15 cellular contexts compared by ENCODE assay signal in genomic region chr4:185896832-185897475, GRCh38.
DNase-seq lines count a peak whose midpoint lies in the region; ATAC-seq and TF ChIP-seq lines count a peak whose summit lies in the region.
"Had no signal": no experiment of that assay in that cellular context is flagged by ENCODE, and none has a peak within 500 bp of the region (broad histone marks: within the 10 kb centered on the region; RNA-seq: fewer than 3 reads in every experiment).

No MANE protein-coding gene starts in this region.

- H3K4me2 ChIP-seq in hepatocyte: no peak overlapping the region

- no peak overlapping the region for H3K27ac Mint-ChIP-seq in effector memory CD8-positive, alpha-beta T cell
- H3K27ac Mint-ChIP-seq: activated naive CD4-positive, alpha-beta T cell treated with anti-CD3 and anti-CD28 coated beads, Interleukin-2, amount 50 U/mL, for 24 hours; WTC11 had no signal

- no peaks in the 10 kb centered on the region for H3K4me1 ChIP-seq in hepatocyte (ENCODE audit: insufficient read depth)
- no peaks in the 10 kb centered on the region for H3K4me1 ChIP-seq in aorta (ENCODE audit: control insufficient read depth in 1 of 2, insufficient read depth in 2 of 2, low read length in 2 of 2)
- no peaks in the 10 kb centered on the region for H3K4me1 ChIP-seq in left ventricle myocardium inferior
- H3K4me1 ChIP-seq: psoas muscle, thyroid gland had no signal

- H3K4me1 Mint-ChIP-seq in effector memory CD8-positive, alpha-beta T cell (ENCODE audit: low read depth in 2 of 2): no peaks in the 10 kb centered on the region
- H3K4me1 Mint-ChIP-seq: activated naive CD4-positive, alpha-beta T cell treated with anti-CD3 and anti-CD28 coated beads, Interleukin-2, amount 50 U/mL, for 24 hours had no signal

- no peaks in the 10 kb centered on the region for H3K79me2 ChIP-seq in hepatocyte

- H3K27ac ChIP-seq in hepatocyte: peak overlapping the region; percentile 37
- no peak overlapping the region for H3K27ac ChIP-seq in aorta (ENCODE audit: low read depth in 1 of 2, low read length in 2 of 2)
- H3K27ac ChIP-seq in left ventricle myocardium inferior (replicated peaks): no peak overlapping the region
- H3K27ac ChIP-seq: psoas muscle, thyroid gland had no signal

- H3K9me3 Mint-ChIP-seq in effector memory CD8-positive, alpha-beta T cell: no peaks in the 10 kb centered on the region
- H3K9me3 Mint-ChIP-seq: activated naive CD4-positive, alpha-beta T cell treated with anti-CD3 and anti-CD28 coated beads, Interleukin-2, amount 50 U/mL, for 24 hours had no signal

- intact Hi-C loops in aorta (cut with DNase I) (no loop called here), left ventricle myocardium inferior (cut with micrococcal nuclease) (no loop called here)

- no peak overlapping the region for H2AFZ ChIP-seq in hepatocyte

- H3K9me3 ChIP-seq in hepatocyte (ENCODE audit: low read depth) (no peaks in the 10 kb centered on the region), aorta (ENCODE audit: control insufficient read depth, low read length) (no peaks in the 10 kb centered on the region), left ventricle myocardium inferior (replicated peaks) (no peaks in the 10 kb centered on the region)
- H3K9me3 ChIP-seq: psoas muscle, thyroid gland had no signal

- DNase-seq in ELF-1 (ENCODE audit: low read depth, low spot score): peak; percentile 37
- DNase-seq in hepatocyte (ENCODE audit: low spot score): no peak
- no peak for DNase-seq in effector memory CD8-positive, alpha-beta T cell
- DNase-seq in aorta: no peak
- DNase-seq in left ventricle myocardium inferior: no peak
- no peak for DNase-seq in stimulated activated CD4-positive, alpha-beta T cell treated with anti-CD3 and anti-CD28 coated beads, Interleukin-4, amount 100 ng/mL, for 4 hours
- DNase-seq: NCI-H2171; psoas muscle; stimulated activated CD4-positive, alpha-beta T cell treated with anti-CD3 and anti-CD28 coated beads, Interleukin-15, amount 100 ng/mL, for 24 hours; thyroid gland had no signal

- no peaks in the 10 kb centered on the region for H3K9me2 ChIP-seq in hepatocyte (replicated peaks; ENCODE audit: insufficient read depth)

- no peaks in the 10 kb centered on the region for H4K20me1 ChIP-seq in hepatocyte (ENCODE audit: insufficient read depth, poor library complexity, severe bottlenecking)

- H3K36me3 Mint-ChIP-seq in effector memory CD8-positive, alpha-beta T cell (ENCODE audit: insufficient read depth): no peaks in the 10 kb centered on the region
- H3K36me3 Mint-ChIP-seq: activated naive CD4-positive, alpha-beta T cell treated with anti-CD3 and anti-CD28 coated beads, Interleukin-2, amount 50 U/mL, for 24 hours had no signal

- no peaks in the 10 kb centered on the region for H3K27me3 ChIP-seq in hepatocyte
- no peaks in the 10 kb centered on the region for H3K27me3 ChIP-seq in aorta (ENCODE audit: control insufficient read depth in 1 of 2, insufficient read depth in 2 of 2, low read length in 1 of 2)
- H3K27me3 ChIP-seq in left ventricle myocardium inferior (ENCODE audit: low read depth): no peaks in the 10 kb centered on the region
- H3K27me3 ChIP-seq: thyroid gland had no signal

- ATAC-seq in GM21619 (IDR thresholded peaks at IDR 0.05; ENCODE audit: unreplicated experiment) (peak; percentile 80), HG03442 (IDR thresholded peaks at IDR 0.05; ENCODE audit: unreplicated experiment) (peak; percentile 57), aorta (ENCODE audit: low FRiP score) (no peak)
- ATAC-seq in effector memory CD8-positive, alpha-beta T cell (replicated peaks): no peak
- ATAC-seq: HCT116, psoas muscle, WTC11 had no signal

- 81% methylated on average over 10 of the region's 10 CpGs for WGBS in hepatocyte (ENCODE audit: low lambda C conversion rate, missing lambda C conversion rate)
- WGBS in aorta, 2 donors: 93 to 95% methylated on average over 10 of the region's 10 CpGs

- H3K4me3 ChIP-seq in hepatocyte (no peak overlapping the region), aorta (ENCODE audit: low read length in 2 of 2) (no peak overlapping the region), left ventricle myocardium inferior (no peak overlapping the region)
- H3K4me3 ChIP-seq: psoas muscle, thyroid gland had no signal

- peaks cover 0 to 7% of the 10 kb centered on the region in 2 donors for H3K27me3 Mint-ChIP-seq in effector memory CD8-positive, alpha-beta T cell

- no peak overlapping the region for H3K4me3 Mint-ChIP-seq in effector memory CD8-positive, alpha-beta T cell
- H3K4me3 Mint-ChIP-seq: activated naive CD4-positive, alpha-beta T cell treated with anti-CD3 and anti-CD28 coated beads, Interleukin-2, amount 50 U/mL, for 24 hours; WTC11 had no signal

- H3K36me3 ChIP-seq in hepatocyte (replicated peaks; ENCODE audit: insufficient read depth, low read depth) (no peaks in the 10 kb centered on the region), aorta (ENCODE audit: control insufficient read depth in 1 of 2, insufficient read depth in 2 of 2, low read length in 1 of 2) (no peaks in the 10 kb centered on the region), left ventricle myocardium inferior (no peaks in the 10 kb centered on the region)
- H3K36me3 ChIP-seq: thyroid gland had no signal

- TF ChIP-seq CTCF in hepatocyte (IDR thresholded peaks at IDR 0.05; ENCODE audit: poor library complexity): no peak
- TF ChIP-seq CTCF in left ventricle myocardium inferior (IDR thresholded peaks at IDR 0.05; ENCODE audit: borderline replicate concordance): no peak

Comparison
In these comparisons a context has a peak if more than half of its experiments do, and no peak if none do; other contexts are left out.
1. ATAC-seq: peak in GM21619 (single experiment) and HG03442 (single experiment); none in effector memory CD8-positive, alpha-beta T cell (single experiment) and aorta (single experiment).